Comparison of ENCODE assay signal across 9 cellular contexts in the genomic region with DNA sequence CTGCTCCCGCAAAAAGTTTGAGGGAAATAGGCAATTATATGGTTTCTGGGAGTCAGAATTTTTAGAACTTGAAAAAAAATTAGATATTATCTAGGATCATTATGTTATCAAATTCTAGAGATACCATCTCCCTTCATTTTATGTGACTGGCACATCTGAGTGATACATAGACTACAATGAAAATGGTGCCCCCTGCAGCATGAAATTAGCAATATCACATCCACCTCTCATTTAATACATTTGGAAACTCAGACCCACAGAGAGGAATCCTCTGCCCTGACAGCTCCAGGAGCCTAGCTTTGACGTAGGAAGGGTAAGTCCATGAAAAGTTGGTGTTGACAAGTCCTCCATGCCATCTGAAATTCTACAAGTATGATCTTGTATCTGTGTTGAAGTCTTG.
A peak's percentile ranks its signal among the peaks of the same experiment; 100 is the strongest.
DNase-seq lines count a peak whose midpoint lies in the region; ATAC-seq and TF ChIP-seq lines count a peak whose summit lies in the region.
"Had no signal": no experiment of that assay in that cellular context is flagged by ENCODE, and none has a peak within 500 bp of the region (broad histone marks: within the 10 kb centered on the region; RNA-seq: fewer than 3 reads in every experiment).

No MANE protein-coding gene starts in this region.

- H3K9me3 Mint-ChIP-seq in HFFc6, result no peaks in the 10 kb centered on the region; the same call in 1 of the 2 replicates

- H3K4me3 Mint-ChIP-seq in HFFc6, result no peak overlapping the region

- no peak overlapping the region for H3K27ac Mint-ChIP-seq in HFFc6

- DNase-seq in EH (ENCODE audit: low read depth) (peak; percentile 3), HFFc6 (no peak), foreskin keratinocyte (peak; percentile 5 to 26), sigmoid colon (no peak), lower leg skin (ENCODE audit: low spot score in 2 of 2) (no peak)

- TF ChIP-seq EP300 in sigmoid colon (IDR thresholded peaks at IDR 0.05), result no peak

- H3K4me1 Mint-ChIP-seq in HFFc6 (ENCODE audit: low read depth), result no peaks in the 10 kb centered on the region

- no peak overlapping the region for H2AFZ ChIP-seq in OCI-LY3 (ENCODE audit: low read depth, low read length)

- ATAC-seq in foreskin keratinocyte, result peak; percentile 61
- no peak for ATAC-seq in HG03139 (IDR thresholded peaks at IDR 0.05; ENCODE audit: unreplicated experiment)
- no peak for ATAC-seq in HG03521 (IDR thresholded peaks at IDR 0.05; ENCODE audit: unreplicated experiment)

- TF ChIP-seq POLR2A in sigmoid colon (IDR thresholded peaks at IDR 0.05), result no peak
- TF ChIP-seq POLR2A in lower leg skin (IDR thresholded peaks at IDR 0.05), result no peak

- no peaks in the 10 kb centered on the region for H3K9me3 ChIP-seq in OCI-LY3 (ENCODE audit: insufficient read depth, low read length)
- H3K9me3 ChIP-seq in sigmoid colon, result no peaks in the 10 kb centered on the region

- no peaks in the 10 kb centered on the region for H3K36me3 ChIP-seq in OCI-LY3 (replicated peaks; ENCODE audit: low read depth, low read length)
- no peaks in the 10 kb centered on the region for H3K36me3 ChIP-seq in sigmoid colon

- H3K9ac ChIP-seq in OCI-LY3 (ENCODE audit: low read length), result no peak overlapping the region

- no peaks in the 10 kb centered on the region for H3K79me2 ChIP-seq in OCI-LY3 (ENCODE audit: low read length)

- 0 out of 2 replicates have a peak, but pooled peaks cover 9% of the 10 kb centered on the region for H3K4me1 ChIP-seq in OCI-LY3 (ENCODE audit: low read length)
- H3K4me1 ChIP-seq in foreskin keratinocyte, result no peaks in the 10 kb centered on the region
- no peaks in the 10 kb centered on the region for H3K4me1 ChIP-seq in sigmoid colon

- no peaks in the 10 kb centered on the region for H3K27me3 Mint-ChIP-seq in HFFc6 (ENCODE audit: insufficient read depth)

- no peak overlapping the region for H3K4me3 ChIP-seq in OCI-LY3 (ENCODE audit: low read length)
- H3K4me3 ChIP-seq in sigmoid colon, result no peak overlapping the region
- H3K4me3 ChIP-seq in lower leg skin (ENCODE audit: low read depth, poor library complexity, severe bottlenecking), result no peak overlapping the region
- H3K4me3 ChIP-seq: SK-N-MC had no signal

- peak; percentile 48 for TF ChIP-seq CTCF in HFFc6 (IDR thresholded peaks at IDR 0.05)
- peak; percentile 68 for TF ChIP-seq CTCF in OCI-LY3 (IDR thresholded peaks at IDR 0.05; ENCODE audit: low read depth, low read length)
- TF ChIP-seq CTCF in foreskin keratinocyte (conservative IDR thresholded peaks at IDR 0.05), result peak; percentile 66
- no peak for TF ChIP-seq CTCF in sigmoid colon (IDR thresholded peaks at IDR 0.05)
- TF ChIP-seq CTCF in lower leg skin (IDR thresholded peaks at IDR 0.05), result no peak

- H3K27ac ChIP-seq in OCI-LY3 (ENCODE audit: low read length) (no peak overlapping the region), foreskin keratinocyte (no peak overlapping the region), sigmoid colon (no peak overlapping the region)
- H3K27ac ChIP-seq: SK-N-MC had no signal

- WGBS in sigmoid colon, 2 donors, result 43 to 60% methylated on average over 2 of the region's 2 CpGs
- 50 to 54% methylated on average over 2 of the region's 2 CpGs for WGBS in lower leg skin, 2 donors

- no peaks in the 10 kb centered on the region for H4K20me1 ChIP-seq in OCI-LY3 (ENCODE audit: insufficient read depth, low read length)

- no peak overlapping the region for H3K4me2 ChIP-seq in OCI-LY3 (ENCODE audit: low read length)

- H3K36me3 Mint-ChIP-seq in HFFc6 (ENCODE audit: low read depth), result no peaks in the 10 kb centered on the region

- H3K27me3 ChIP-seq in OCI-LY3 (ENCODE audit: low read depth, low read length) (no peaks in the 10 kb centered on the region; the same call in 1 of the 2 replicates), foreskin keratinocyte (peaks cover 5% of the 10 kb centered on the region), sigmoid colon (no peaks in the 10 kb centered on the region)

- intact Hi-C loops in sigmoid colon (cut with DNase I), result no loop called here
- intact Hi-C loops in lower leg skin (cut with DNase I; ENCODE audit: low total_unique reads), result no loop called here

Comparison
In these comparisons a context has a peak if more than half of its experiments do, and no peak if none do; other contexts are left out.
1. DNase-seq: peak in EH (single experiment) and foreskin keratinocyte (2 of 2); none in HFFc6 (single experiment), sigmoid colon (single experiment) and lower leg skin (0 of 2).
2. CTCF ChIP-seq: peak in HFFc6 (single experiment), OCI-LY3 (single experiment) and foreskin keratinocyte (single experiment); none in sigmoid colon (0 of 4) and lower leg skin (0 of 3).